In the genomic region with DNA sequence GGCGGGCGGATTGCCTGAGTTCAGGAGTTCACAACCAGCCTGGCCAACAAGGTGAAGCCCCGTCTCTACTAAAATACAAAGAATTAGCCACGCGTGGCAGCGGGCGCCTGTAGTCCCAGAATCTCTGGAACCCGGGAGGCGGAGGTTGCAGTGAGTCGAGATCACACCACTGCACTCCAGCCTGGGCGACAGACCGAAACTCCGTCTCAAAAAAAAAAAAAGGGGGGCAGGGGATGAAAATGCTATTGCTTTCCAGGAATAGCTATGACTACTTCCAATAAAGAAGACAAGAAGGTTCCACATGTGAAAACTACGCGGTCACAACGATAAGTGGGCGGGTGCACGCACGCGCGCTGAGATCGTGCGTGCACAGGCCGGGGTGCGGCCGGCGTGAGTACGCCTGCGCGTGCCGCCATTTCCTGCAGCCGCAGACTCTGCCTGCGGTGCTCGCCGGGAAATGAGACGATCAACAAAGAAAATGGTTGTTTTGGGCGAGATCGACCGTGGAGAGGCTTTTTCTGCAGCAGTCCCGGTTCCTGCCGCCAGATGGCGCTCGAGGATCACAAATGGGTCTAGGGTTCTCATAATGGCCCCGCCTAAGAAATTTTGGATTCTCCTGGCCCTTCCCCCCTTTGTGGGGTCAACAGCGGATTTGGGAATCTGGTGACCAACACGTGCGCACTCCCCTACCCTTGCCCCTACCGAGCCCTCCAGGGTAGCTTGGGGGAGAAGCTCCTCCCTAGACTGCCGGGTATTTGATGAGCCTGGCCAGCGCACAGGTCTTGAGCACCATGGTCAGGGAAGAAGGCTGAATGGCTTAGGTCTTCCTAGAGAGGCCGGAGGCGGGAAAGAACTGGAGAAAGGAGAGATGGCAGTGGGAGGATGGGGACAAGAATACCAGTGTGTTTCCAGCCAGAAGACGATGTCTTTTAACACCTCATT, we compare ENCODE assay signal across 8 cellular contexts. TPM values are rescaled to one million over a fixed set of nuclear protein-coding genes. Genes with fewer than 3 reads are reported as not detected.
A peak's percentile ranks its signal among the peaks of the same experiment; 100 is the strongest.
DNase-seq lines count a peak whose midpoint lies in the region; ATAC-seq, FAIRE-seq and TF ChIP-seq lines count a peak whose summit lies in the region.

No MANE protein-coding gene starts in this region.

- H3K36me3 ChIP-seq in psoas muscle (ENCODE audit: insufficient read depth in 1 of 2, low read depth in 1 of 2), result no peaks in the 10 kb centered on the region

- no peaks in the 10 kb centered on the region for H3K9me3 ChIP-seq in psoas muscle

- peak overlapping the region; percentile 71 for H3K27ac ChIP-seq in psoas muscle

- FAIRE-seq in GM12891 (lab: Jason Lieb, UNC), result peak; percentile 100
- FAIRE-seq in urothelium cell line (lab: Jason Lieb, UNC), result no peak

- WGBS in psoas muscle, 3 donors, result 21 to 27% (median 27%) methylated on average over 46 to 53 of the region's 53 CpGs

- TF ChIP-seq POLR2A in GM12891 (IDR thresholded peaks at IDR 0.05; ENCODE audit: low read depth, low read length), result no peak

- intact Hi-C loops in left ventricle myocardium superior (cut with micrococcal nuclease) (no loop called here), psoas muscle (cut with DNase I) (loop anchor here in 1 of 2 donors (2.0 to 10.0 kb wide), 3 partner anchors 546 to 1576 kb away; no protein-coding TSS in a partner anchor)

- no peaks in the 10 kb centered on the region for H3K4me1 ChIP-seq in psoas muscle

- H3K4me3 ChIP-seq in psoas muscle, result peak overlapping the region; percentile 61

- ATAC-seq in HG02852 (IDR thresholded peaks at IDR 0.05; ENCODE audit: unreplicated experiment), result peak; percentile 87
- peak; percentile 99 for ATAC-seq in left ventricle myocardium superior
- ATAC-seq in psoas muscle, result peak; percentile 95 to 99 (median 98)

- TF ChIP-seq CTCF in psoas muscle (IDR thresholded peaks at IDR 0.05), result peak; percentile 92

- DNase-seq in GM12891 (ENCODE audit: insufficient read length, low spot score), result peak; percentile 50
- DNase-seq in NCI-H146 (lab: John Stamatoyannopoulos, UW), result peak; percentile 65
- peak; percentile 75 to 95 (median 85) for DNase-seq in T-helper 1 cell
- DNase-seq in amygdala (lab: John Stamatoyannopoulos, UW), result peak in 55 of 56 donors; percentile 28 to 93 (median 74)
- peak; percentile 91 for DNase-seq in left ventricle myocardium superior
- DNase-seq in psoas muscle, result peak; percentile 86 to 94
- peak; percentile 90 for DNase-seq in urothelium cell line (ENCODE audit: low spot score)

- peaks cover 0 to under 1% (median 0%) of the 10 kb centered on the region in 3 donors for H3K27me3 ChIP-seq in psoas muscle (ENCODE audit: insufficient read depth in 3 of 3, low read length in 2 of 3)

TF ChIP-seq in GM12891, 5 proteins besides CTCF, POLR2A, EP300 and RAD21:
- TF ChIP-seq TAF1 (IDR thresholded peaks at IDR 0.05; ENCODE audit: low read depth, low read length) (no peak), POLR2AphosphoS5 (IDR thresholded peaks at IDR 0.05; ENCODE audit: low read depth, low read length) (no peak)

RNA-seq across cellular contexts. Expression of gene PNMA5, which starts 35.1 kb away (rescaled TPM):
- 0.06 TPM for polyA plus RNA-seq in GM12891 (2012; ENCODE audit: low read depth, missing spikeins)
- not detected for total RNA-seq in left ventricle myocardium superior
- not detected for total RNA-seq in psoas muscle
- polyA plus RNA-seq in psoas muscle, result not detected

Comparison
In these comparisons a context has a peak if more than half of its experiments do, and no peak if none do; other contexts are left out.
1. Peak in every context shown above with its lines: DNase-seq, ATAC-seq, H3K4me3 ChIP-seq and H3K27ac ChIP-seq.